ENCODE assay signal across 1 cellular context in genomic region chr2:27943138-27943537, GRCh38.
TF ChIP-seq lines count a peak whose summit lies in the region.

No MANE protein-coding gene starts in this region.

TF ChIP-seq in HepG2, 621 proteins besides CTCF, POLR2A, EP300 and RAD21:
- TF ChIP-seq ZNF33A (CRISPR knock-in tag; IDR thresholded peaks at IDR 0.05; ENCODE audit: borderline replicate concordance), result no peak
- TF ChIP-seq RORA (CRISPR knock-in tag; IDR thresholded peaks at IDR 0.05), result no peak
- TF ChIP-seq TEAD3 (CRISPR knock-in tag; optimal IDR thresholded peaks at IDR 0.05; ENCODE audit: borderline replicate concordance), result peak; percentile 64
